ENCODE assay signal across 8 cellular contexts in the genomic region with DNA sequence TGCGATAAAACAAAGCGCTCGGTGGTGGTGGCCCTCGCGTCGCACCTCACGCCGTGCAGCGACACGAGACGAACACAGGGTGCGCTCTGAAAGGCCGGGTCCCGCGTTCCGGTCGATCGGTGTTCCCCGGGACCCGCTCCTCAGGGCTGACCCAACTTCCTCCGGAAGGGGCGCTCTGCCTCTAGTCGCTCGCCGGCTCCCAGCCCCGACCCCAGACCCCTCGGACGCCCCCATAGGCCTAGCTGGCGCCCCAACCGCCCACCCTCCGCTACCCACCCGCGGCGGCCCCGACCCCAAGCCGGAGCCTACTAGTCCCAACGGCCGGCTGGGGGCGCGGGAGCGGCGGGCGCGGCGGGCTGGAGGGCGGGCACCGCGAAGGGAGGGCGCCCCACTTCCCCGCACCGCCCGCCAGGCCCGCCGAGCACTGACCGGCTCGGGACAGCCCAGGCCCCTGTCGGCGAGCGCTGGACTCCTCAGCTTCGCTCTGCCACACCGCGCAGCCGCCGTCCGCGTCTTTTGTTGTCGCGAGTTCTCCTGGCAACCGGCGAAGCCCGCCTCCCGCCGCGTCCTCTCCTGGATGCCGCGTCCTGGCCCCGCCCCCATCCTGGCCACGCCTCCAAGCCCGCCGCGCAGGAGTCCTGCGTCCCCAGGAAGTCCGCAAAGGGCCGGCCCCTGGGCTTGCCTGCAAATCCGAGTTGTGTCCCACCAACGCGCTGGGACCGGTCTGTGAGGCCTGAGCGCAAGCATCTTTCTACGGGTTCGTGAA. TPM values are rescaled to one million over a fixed set of nuclear protein-coding genes. Genes with fewer than 3 reads are reported as not detected.
DNase-seq lines count a peak whose midpoint lies in the region; ATAC-seq and TF ChIP-seq lines count a peak whose summit lies in the region.

A gene with protein sequence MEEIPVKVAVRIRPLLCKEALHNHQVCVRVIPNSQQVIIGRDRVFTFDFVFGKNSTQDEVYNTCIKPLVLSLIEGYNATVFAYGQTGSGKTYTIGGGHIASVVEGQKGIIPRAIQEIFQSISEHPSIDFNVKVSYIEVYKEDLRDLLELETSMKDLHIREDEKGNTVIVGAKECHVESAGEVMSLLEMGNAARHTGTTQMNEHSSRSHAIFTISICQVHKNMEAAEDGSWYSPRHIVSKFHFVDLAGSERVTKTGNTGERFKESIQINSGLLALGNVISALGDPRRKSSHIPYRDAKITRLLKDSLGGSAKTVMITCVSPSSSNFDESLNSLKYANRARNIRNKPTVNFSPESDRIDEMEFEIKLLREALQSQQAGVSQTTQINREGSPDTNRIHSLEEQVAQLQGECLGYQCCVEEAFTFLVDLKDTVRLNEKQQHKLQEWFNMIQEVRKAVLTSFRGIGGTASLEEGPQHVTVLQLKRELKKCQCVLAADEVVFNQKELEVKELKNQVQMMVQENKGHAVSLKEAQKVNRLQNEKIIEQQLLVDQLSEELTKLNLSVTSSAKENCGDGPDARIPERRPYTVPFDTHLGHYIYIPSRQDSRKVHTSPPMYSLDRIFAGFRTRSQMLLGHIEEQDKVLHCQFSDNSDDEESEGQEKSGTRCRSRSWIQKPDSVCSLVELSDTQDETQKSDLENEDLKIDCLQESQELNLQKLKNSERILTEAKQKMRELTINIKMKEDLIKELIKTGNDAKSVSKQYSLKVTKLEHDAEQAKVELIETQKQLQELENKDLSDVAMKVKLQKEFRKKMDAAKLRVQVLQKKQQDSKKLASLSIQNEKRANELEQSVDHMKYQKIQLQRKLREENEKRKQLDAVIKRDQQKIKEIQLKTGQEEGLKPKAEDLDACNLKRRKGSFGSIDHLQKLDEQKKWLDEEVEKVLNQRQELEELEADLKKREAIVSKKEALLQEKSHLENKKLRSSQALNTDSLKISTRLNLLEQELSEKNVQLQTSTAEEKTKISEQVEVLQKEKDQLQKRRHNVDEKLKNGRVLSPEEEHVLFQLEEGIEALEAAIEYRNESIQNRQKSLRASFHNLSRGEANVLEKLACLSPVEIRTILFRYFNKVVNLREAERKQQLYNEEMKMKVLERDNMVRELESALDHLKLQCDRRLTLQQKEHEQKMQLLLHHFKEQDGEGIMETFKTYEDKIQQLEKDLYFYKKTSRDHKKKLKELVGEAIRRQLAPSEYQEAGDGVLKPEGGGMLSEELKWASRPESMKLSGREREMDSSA (N-terminal part only) (minus strand): TSS at position 491 of the 766 bp plus-strand sequence. CDS start 5,841 bp downstream, outside the sequence.

- TF ChIP-seq CTCF in GM12872 (IDR thresholded peaks at IDR 0.05; ENCODE audit: insufficient read depth, low read depth, low read length), result peak; percentile 64; the same call in 1 of the 3 replicates
- peak; percentile 7 to 74 (median 67) for TF ChIP-seq CTCF in ovary (IDR thresholded peaks at IDR 0.05)
- TF ChIP-seq CTCF in thyroid gland (IDR thresholded peaks at IDR 0.05), result peak in 5 of 6 experiments; percentile 20 to 54 (median 45)

- H3K4me1 Mint-ChIP-seq in activated naive CD8-positive, alpha-beta T cell treated with anti-CD3 and anti-CD28 coated beads, Interleukin-2, amount 10 ng/mL, durations not matched to agents 7 days and 5 days, result peaks cover 9% of the 10 kb centered on the region

- TF ChIP-seq POLR2A in ovary (IDR thresholded peaks at IDR 0.05) (peak; percentile 92), thyroid gland (IDR thresholded peaks at IDR 0.05) (peak in 1 of 2 donors; percentile 95)

- H3K4me3 Mint-ChIP-seq in activated naive CD8-positive, alpha-beta T cell treated with anti-CD3 and anti-CD28 coated beads, Interleukin-2, amount 10 ng/mL, durations not matched to agents 7 days and 5 days, result peak within 1 kb of the TSS; percentile 85

- H3K9me3 ChIP-seq in ovary (no peaks in the 10 kb centered on the region), thyroid gland (no peaks in the 10 kb centered on the region)

- no peaks in the 10 kb centered on the region for H3K9me3 Mint-ChIP-seq in activated naive CD8-positive, alpha-beta T cell treated with anti-CD3 and anti-CD28 coated beads, Interleukin-2, amount 10 ng/mL, durations not matched to agents 7 days and 5 days

- H3K27me3 Mint-ChIP-seq in activated naive CD8-positive, alpha-beta T cell treated with anti-CD3 and anti-CD28 coated beads, Interleukin-2, amount 10 ng/mL, durations not matched to agents 7 days and 5 days, result no peaks in the 10 kb centered on the region

- POLR2A ChIA-PET in activated naive CD8-positive, alpha-beta T cell treated with anti-CD3 and anti-CD28 coated beads, Interleukin-2, amount 10 ng/mL, durations not matched to agents 7 days and 5 days (lab: Charles Lee), result interaction anchor here (0.6 to 2.8 kb wide), 8 partner anchors 35 to 373 kb away, joined by 3 to 22 read pairs (median 5); partner anchors contain the start of genes HNRNPK, IDNK, RMI1 and UBQLN1

- H3K4me3 ChIP-seq in ovary, result peak within 1 kb of the TSS; percentile 99
- peak within 1 kb of the TSS; percentile 5 to 94 (median 52) for H3K4me3 ChIP-seq in thyroid gland (replicated peaks in 1 of 3)

- intact Hi-C loops in Right ventricle myocardium inferior (cut with DNase I) (no loop called here), ovary (cut with DNase I) (loop anchor here in 1 of 4 donors (10.0 kb wide), 1 partner anchor 54 kb away; no protein-coding TSS in a partner anchor), thyroid gland (cut with DNase I) (no loop called here)

- H3K4me1 ChIP-seq in ovary (ENCODE audit: insufficient read depth) (peaks cover 1% of the 10 kb centered on the region), thyroid gland (peaks cover 9 to 16% of the 10 kb centered on the region in 2 donors)

- no peaks in the 10 kb centered on the region for H3K36me3 Mint-ChIP-seq in activated naive CD8-positive, alpha-beta T cell treated with anti-CD3 and anti-CD28 coated beads, Interleukin-2, amount 10 ng/mL, durations not matched to agents 7 days and 5 days

- 0 to 1% (median 0%) methylated on average over 63 to 91 of the region's 91 CpGs for WGBS in ovary, 3 donors
- WGBS in thyroid gland, 2 donors, result 0% methylated on average over 10 to 23 of the region's 91 CpGs

- DNase-seq in NCI-H1105 treated with DMSO at 0.1 percent for 48 hours (lab: John Stamatoyannopoulos, UW) (peak; percentile 90), SKM-1 treated with dmso at 0.1 percent for 144 hours (lab: John Stamatoyannopoulos, UW; ENCODE audit: unreplicated experiment) (peak; percentile 73), Right ventricle myocardium inferior (ENCODE audit: missing footprints) (peak; percentile 100), ovary (peak; percentile 98 to 100 (median 99)), thyroid gland (peak; percentile 100)
- DNase-seq in activated naive CD8-positive, alpha-beta T cell treated with anti-CD3 and anti-CD28 coated beads, Interleukin-2, amount 10 ng/mL, durations not matched to agents 7 days and 5 days, result peak; percentile 99

- peak within 1 kb of the TSS; percentile 90 for H3K27ac Mint-ChIP-seq in activated naive CD8-positive, alpha-beta T cell treated with anti-CD3 and anti-CD28 coated beads, Interleukin-2, amount 10 ng/mL, durations not matched to agents 7 days and 5 days

- TF ChIP-seq EP300 in ovary (IDR thresholded peaks at IDR 0.05), result no peak

- no peaks in the 10 kb centered on the region for H3K36me3 ChIP-seq in ovary
- H3K36me3 ChIP-seq in thyroid gland, result no peaks in the 10 kb centered on the region

- H3K27ac ChIP-seq in ovary (peak within 1 kb of the TSS; percentile 84 to 90), thyroid gland (peak within 1 kb of the TSS; percentile 93 to 99 (median 98))

- ATAC-seq in HG02678 (IDR thresholded peaks at IDR 0.05; ENCODE audit: unreplicated experiment) (peak; percentile 95), Right ventricle myocardium inferior (peak; percentile 99)
- ATAC-seq in activated naive CD8-positive, alpha-beta T cell treated with anti-CD3 and anti-CD28 coated beads, Interleukin-2, amount 10 ng/mL, durations not matched to agents 7 days and 5 days (ENCODE audit: low read depth), result peak; percentile 88

- no peaks in the 10 kb centered on the region for H3K27me3 ChIP-seq in ovary
- H3K27me3 ChIP-seq in thyroid gland, result no peaks in the 10 kb centered on the region

RNA-seq across cellular contexts. Expression of the gene that starts here (rescaled TPM):
- 1 to 10 TPM; 3.4 to 3.6 TPM for total RNA-seq in activated naive CD8-positive, alpha-beta T cell treated with anti-CD3 and anti-CD28 coated beads, Interleukin-2, amount 10 ng/mL, durations not matched to agents 7 days and 5 days
- total RNA-seq in Right ventricle myocardium inferior (3.4 TPM), ovary (10 to 100 TPM in 4 of 7 donors, 1 to 10 TPM in 3; 7.4 to 16.2 (median 10.4) TPM), thyroid gland (10 to 100 TPM; 17.6 to 28.2 (median 19.2) TPM)
- 1 to 10 TPM; 1.5 to 4.3 TPM for polyA plus RNA-seq in ovary

Comparison
In these comparisons a context has a peak if more than half of its experiments do, and no peak if none do; other contexts are left out.
1. Peak in every context shown above with its lines: DNase-seq, ATAC-seq, H3K4me3 ChIP-seq and H3K27ac ChIP-seq.